In genomic region chr12:117192057-117192456, GRCh38 we compare ENCODE assay signal across 14 cellular contexts. TPM values are rescaled to one million over a fixed set of nuclear protein-coding genes. Genes with fewer than 3 reads are reported as not detected.
DNase-seq lines count a peak whose midpoint lies in the region; ATAC-seq and TF ChIP-seq lines count a peak whose summit lies in the region.
"Had no signal": no experiment of that assay in that cellular context is flagged by ENCODE, and none has a peak within 500 bp of the region (broad histone marks: within the 10 kb centered on the region; RNA-seq: fewer than 3 reads in every experiment).

No MANE protein-coding gene starts in this region.

- peaks cover 21% of the 10 kb centered on the region for H3K79me2 ChIP-seq in osteoblast (ENCODE audit: insufficient read depth, low read length)

- H3K4me1 Mint-ChIP-seq in activated CD4-positive, alpha-beta T cell treated with anti-CD3 and anti-CD28 coated beads, Interleukin-2, amount 10 ng/mL, durations not matched to agents 7 days and 5 days: peaks cover 20% of the 10 kb centered on the region

- in situ Hi-C loops in KBM-7 (cut with MboI; ENCODE audit: low pct_unique_long_range_greater_than_20kb, low sequenced_read_pairs): no loop called here

- H3K4me2 ChIP-seq in osteoblast (ENCODE audit: insufficient read depth, low read length): no peak overlapping the region

- no peak overlapping the region for H3K4me3 ChIP-seq in choroid plexus epithelial cell (ENCODE audit: low read depth, low read length)
- H3K4me3 ChIP-seq in osteoblast (ENCODE audit: insufficient read depth, low read length): no peak overlapping the region

- POLR2A ChIA-PET in activated CD4-positive, alpha-beta T cell treated with anti-CD3 and anti-CD28 coated beads, Interleukin-2, amount 10 ng/mL, durations not matched to agents 7 days and 5 days (lab: Charles Lee): no interaction called here
- POLR2A ChIA-PET in HEK293T (lab: Yijun Ruan, JAX): no interaction called here

- H2AFZ ChIP-seq in osteoblast (ENCODE audit: low read length): no peak overlapping the region

- peak; percentile 12 for DNase-seq in activated CD4-positive, alpha-beta T cell treated with anti-CD3 and anti-CD28 coated beads for 48 hours
- DNase-seq in activated CD4-positive, alpha-beta T cell treated with anti-CD3 and anti-CD28 coated beads, Interleukin-2, amount 10 ng/mL, durations not matched to agents 7 days and 5 days: no peak
- DNase-seq in KBM-7: peak; percentile 18
- DNase-seq in choroid plexus epithelial cell (ENCODE audit: low read depth): peak; percentile 10
- peak; percentile 66 for DNase-seq in osteoblast (ENCODE audit: insufficient read length, low spot score, missing footprints)
- no peak for DNase-seq in HEK293T (ENCODE audit: extremely low spot score)
- DNase-seq in mesenteric fat pad (ENCODE audit: low spot score): no peak
- DNase-seq: activated CD4-positive, alpha-beta T cell treated with anti-CD3 and anti-CD28 coated beads for 1 hour; activated naive CD8-positive, alpha-beta T cell treated with anti-CD3 and anti-CD28 coated beads, Interleukin-2, amount 10 ng/mL, durations not matched to agents 7 days and 5 days; GDM1; Karpas-422; occipital lobe; SHP77 treated with DMSO at 0.1 percent for 48 hours had no signal

- no peak overlapping the region for H3K27ac Mint-ChIP-seq in activated CD4-positive, alpha-beta T cell treated with anti-CD3 and anti-CD28 coated beads, Interleukin-2, amount 10 ng/mL, durations not matched to agents 7 days and 5 days
- H3K27ac Mint-ChIP-seq: activated naive CD8-positive, alpha-beta T cell treated with anti-CD3 and anti-CD28 coated beads, Interleukin-2, amount 10 ng/mL, durations not matched to agents 7 days and 5 days had no signal

- H3K36me3 Mint-ChIP-seq in activated CD4-positive, alpha-beta T cell treated with anti-CD3 and anti-CD28 coated beads, Interleukin-2, amount 10 ng/mL, durations not matched to agents 7 days and 5 days (ENCODE audit: low read depth): peaks cover 11% of the 10 kb centered on the region

- no peak overlapping the region for H3K4me3 Mint-ChIP-seq in activated CD4-positive, alpha-beta T cell treated with anti-CD3 and anti-CD28 coated beads, Interleukin-2, amount 10 ng/mL, durations not matched to agents 7 days and 5 days
- H3K4me3 Mint-ChIP-seq: activated naive CD8-positive, alpha-beta T cell treated with anti-CD3 and anti-CD28 coated beads, Interleukin-2, amount 10 ng/mL, durations not matched to agents 7 days and 5 days had no signal

- H3K27me3 Mint-ChIP-seq in activated CD4-positive, alpha-beta T cell treated with anti-CD3 and anti-CD28 coated beads, Interleukin-2, amount 10 ng/mL, durations not matched to agents 7 days and 5 days: peaks cover 16% of the 10 kb centered on the region

- peaks cover 11% of the 10 kb centered on the region for H3K27me3 ChIP-seq in osteoblast (ENCODE audit: insufficient read depth, low read length)

- no peaks in the 10 kb centered on the region for H4K20me1 ChIP-seq in osteoblast (ENCODE audit: insufficient read depth, low read length)

- ATAC-seq in GM19324 (IDR thresholded peaks at IDR 0.05; ENCODE audit: low FRiP score, unreplicated experiment): no peak

- H3K27ac ChIP-seq in osteoblast (ENCODE audit: low read depth, low read length): no peak overlapping the region

- no peaks in the 10 kb centered on the region for H3K36me3 ChIP-seq in osteoblast (ENCODE audit: insufficient read depth, low read length)

- CTCF ChIA-PET in activated CD4-positive, alpha-beta T cell treated with anti-CD3 and anti-CD28 coated beads, Interleukin-2, amount 10 ng/mL, durations not matched to agents 7 days and 5 days (lab: Charles Lee): no interaction called here
- CTCF ChIA-PET in HEK293T (lab: Yijun Ruan, JAX): interaction anchor here (0.8 kb wide), 1 partner anchor 21 kb away, joined by 3 read pairs; no protein-coding TSS in a partner anchor

- TF ChIP-seq CTCF in choroid plexus epithelial cell (conservative IDR thresholded peaks at IDR 0.05; ENCODE audit: low read depth, low read length) (no peak), osteoblast (IDR thresholded peaks at IDR 0.05; ENCODE audit: extremely low read depth, low read depth, low read length) (no peak)

- H3K9me3 Mint-ChIP-seq in activated CD4-positive, alpha-beta T cell treated with anti-CD3 and anti-CD28 coated beads, Interleukin-2, amount 10 ng/mL, durations not matched to agents 7 days and 5 days: peaks cover 7% of the 10 kb centered on the region
- H3K9me3 Mint-ChIP-seq: activated naive CD8-positive, alpha-beta T cell treated with anti-CD3 and anti-CD28 coated beads, Interleukin-2, amount 10 ng/mL, durations not matched to agents 7 days and 5 days had no signal

- H3K9me3 ChIP-seq in osteoblast (ENCODE audit: low read depth, low read length): no peaks in the 10 kb centered on the region

- H3K4me1 ChIP-seq in osteoblast (ENCODE audit: insufficient read depth, low read length): peaks cover 8% of the 10 kb centered on the region

TF ChIP-seq in HEK293T, 16 proteins besides CTCF, POLR2A, EP300 and RAD21:
- TF ChIP-seq ZNF384 (IDR thresholded peaks at IDR 0.05) (no peak), L3MBTL2 (conservative IDR thresholded peaks at IDR 0.05) (no peak), BHLHE40 (IDR thresholded peaks at IDR 0.05; ENCODE audit: borderline replicate concordance) (no peak), HDGF (IDR thresholded peaks at IDR 0.05; ENCODE audit: borderline replicate concordance) (no peak), FOXM1 (IDR thresholded peaks at IDR 0.05; ENCODE audit: borderline replicate concordance) (no peak), FOXA1 (IDR thresholded peaks at IDR 0.05) (no peak), SUZ12 (IDR thresholded peaks at IDR 0.05) (no peak)

RNA-seq across cellular contexts. Expression of gene FBXO21, which starts 1.8 kb away (rescaled TPM):
- 10 to 100 TPM; 25.2 to 25.9 TPM for total RNA-seq in activated CD4-positive, alpha-beta T cell treated with anti-CD3 and anti-CD28 coated beads, Interleukin-2, amount 10 ng/mL, durations not matched to agents 7 days and 5 days
- total RNA-seq in osteoblast (72.8 and 81.1 TPM in 2 replicates), mesenteric fat pad (17.4 TPM)

Comparison
In these comparisons a context has a peak if more than half of its experiments do, and no peak if none do; other contexts are left out.
1. DNase-seq: peak in activated CD4-positive, alpha-beta T cell treated with anti-CD3 and anti-CD28 coated beads for 48 hours (single experiment), KBM-7 (single experiment), choroid plexus epithelial cell (single experiment) and osteoblast (single experiment); none in activated CD4-positive, alpha-beta T cell treated with anti-CD3 and anti-CD28 coated beads, Interleukin-2, amount 10 ng/mL, durations not matched to agents 7 days and 5 days (single experiment), HEK293T (single experiment) and mesenteric fat pad (single experiment).